ENCODE assay signal across 8 cellular contexts in genomic region chr10:35336084-35336831, GRCh38. TPM values are rescaled to one million over a fixed set of nuclear protein-coding genes. Genes with fewer than 3 reads are reported as not detected.
A peak's percentile ranks its signal among the peaks of the same experiment; 100 is the strongest.
DNase-seq lines count a peak whose midpoint lies in the region; ATAC-seq, FAIRE-seq and TF ChIP-seq lines count a peak whose summit lies in the region.

CCNY (plus strand) TSS chr10:35336509; CDS start chr10:35337054, 545 bp downstream.

- CTCF ChIA-PET in CD8-positive, alpha-beta T cell (lab: Charles Lee), result no interaction called here

- H3K36me3 ChIP-seq in CD8-positive, alpha-beta T cell (ENCODE audit: insufficient read depth, low read length), result no peaks in the 10 kb centered on the region
- H3K36me3 ChIP-seq in RWPE2 (ENCODE audit: low read depth), result peaks cover 19% of the 10 kb centered on the region
- peaks cover 2 to 26% of the 10 kb centered on the region in 2 donors for H3K36me3 ChIP-seq in neuronal stem cell (replicated peaks in 1 of 2; ENCODE audit: control insufficient read depth in 2 of 2, insufficient read depth in 2 of 2, low read length in 2 of 2)
- H3K36me3 ChIP-seq in subcutaneous abdominal adipose tissue (ENCODE audit: control insufficient read depth in 5 of 5, insufficient read depth in 5 of 5, low read length in 5 of 5), result no peaks in the 10 kb centered on the region

- H3K27me3 ChIP-seq in CD8-positive, alpha-beta T cell (ENCODE audit: insufficient read depth, low read length), result no peaks in the 10 kb centered on the region
- H3K27me3 ChIP-seq in RWPE2 (ENCODE audit: insufficient read depth, poor library complexity, severe bottlenecking), result no peaks in the 10 kb centered on the region
- H3K27me3 ChIP-seq in neuronal stem cell (ENCODE audit: control insufficient read depth in 3 of 3, insufficient read depth in 3 of 3, low read depth in 1 of 3, low read length in 3 of 3), result no peaks in the 10 kb centered on the region
- no peaks in the 10 kb centered on the region for H3K27me3 ChIP-seq in subcutaneous abdominal adipose tissue (ENCODE audit: control insufficient read depth in 5 of 5, insufficient read depth in 4 of 5, low read length in 5 of 5)

- H3K4me2 ChIP-seq in neuronal stem cell (ENCODE audit: insufficient read depth, low read length, poor library complexity, severe bottlenecking), result peak within 1 kb of the TSS; percentile 86

- H3K79me1 ChIP-seq in neuronal stem cell (ENCODE audit: low read depth, low read length), result peaks cover 9% of the 10 kb centered on the region

- no CpG with 5 or more reads among the region's 109 CpGs for WGBS in neuronal stem cell (ENCODE audit: extremely low coverage in 2 of 2, insufficient read length in 2 of 2, insufficient replicate concordance in 1 of 2), 2 donors

- intact Hi-C loops in CD8-positive, alpha-beta T cell (cut with DNase I, micrococcal nuclease), result loop anchor here (1.0 to 5.0 kb wide), 4 partner anchors 139 to 246 kb away; partner anchors contain the start of genes CREM (in 2 of the 2) and CUL2 (in 2 of the 2)

- no peaks in the 10 kb centered on the region for H3K27me3 Mint-ChIP-seq in CD8-positive, alpha-beta T cell (ENCODE audit: low read depth)

- peak within 1 kb of the TSS; percentile 60 for H3K27ac ChIP-seq in CD8-positive, alpha-beta T cell (ENCODE audit: low read depth, low read length)
- H3K27ac ChIP-seq in RWPE2 (ENCODE audit: poor library complexity, severe bottlenecking), result peak within 1 kb of the TSS; percentile 76
- peak within 1 kb of the TSS; percentile 47 for H3K27ac ChIP-seq in neuronal stem cell (replicated peaks; ENCODE audit: low read length)
- peak within 1 kb of the TSS; percentile 73 for H3K27ac ChIP-seq in subcutaneous abdominal adipose tissue (ENCODE audit: low read depth, low read length)

- H3K4me3 Mint-ChIP-seq in CD8-positive, alpha-beta T cell, result peak within 1 kb of the TSS; percentile 88

- no peaks in the 10 kb centered on the region for H3K9me3 Mint-ChIP-seq in CD8-positive, alpha-beta T cell

- peak within 1 kb of the TSS; percentile 78 for H4K8ac ChIP-seq in neuronal stem cell (ENCODE audit: low read depth, low read length)

- ATAC-seq in CD8-positive, alpha-beta T cell, result peak; percentile 86
- ATAC-seq in GM19455 (IDR thresholded peaks at IDR 0.05; ENCODE audit: unreplicated experiment) (peak; percentile 67), HG03571 (IDR thresholded peaks at IDR 0.05; ENCODE audit: unreplicated experiment) (peak; percentile 59), RWPE2 (ENCODE audit: low read depth) (peak; percentile 64)

- H3K9ac ChIP-seq in neuronal stem cell (ENCODE audit: low read depth, low read length, poor library complexity) (peak within 1 kb of the TSS; percentile 93), subcutaneous abdominal adipose tissue (ENCODE audit: low read length in 5 of 5) (peak within 1 kb of the TSS; percentile 57 to 93 (median 90))

- H3K23ac ChIP-seq in neuronal stem cell (ENCODE audit: low read depth, low read length, poor library complexity), result peak within 1 kb of the TSS; percentile 98

- TF ChIP-seq CTCF in CD8-positive, alpha-beta T cell (IDR thresholded peaks at IDR 0.05), result no peak
- TF ChIP-seq CTCF in RWPE2 (IDR thresholded peaks at IDR 0.05; ENCODE audit: poor library complexity, severe bottlenecking), result no peak

- H3K36me3 Mint-ChIP-seq in CD8-positive, alpha-beta T cell, result peaks cover 18% of the 10 kb centered on the region

- H2AFZ ChIP-seq in neuronal stem cell (ENCODE audit: low read length), result peak within 1 kb of the TSS; percentile 91

- H2BK15ac ChIP-seq in neuronal stem cell (ENCODE audit: low read length), result peak within 1 kb of the TSS; percentile 67

- no peaks in the 10 kb centered on the region for H3K9me3 ChIP-seq in CD8-positive, alpha-beta T cell (ENCODE audit: low read length)
- H3K9me3 ChIP-seq in RWPE2 (ENCODE audit: severe bottlenecking), result no peaks in the 10 kb centered on the region
- H3K9me3 ChIP-seq in neuronal stem cell (replicated peaks in 1 of 2; ENCODE audit: control insufficient read depth in 2 of 2, insufficient read depth in 1 of 2, low read depth in 1 of 2, low read length in 2 of 2), result peaks cover 2 to 13% of the 10 kb centered on the region in 2 donors
- no peaks in the 10 kb centered on the region for H3K9me3 ChIP-seq in subcutaneous abdominal adipose tissue (ENCODE audit: control insufficient read depth in 5 of 5, low read length in 5 of 5)

- H3K14ac ChIP-seq in neuronal stem cell (ENCODE audit: low read length), result peak within 1 kb of the TSS; percentile 87

- FAIRE-seq in frontal cortex (lab: Jason Lieb, UNC), result no peak

- POLR2A ChIA-PET in CD8-positive, alpha-beta T cell (lab: Charles Lee), result interaction anchor here (0.6 to 1.6 kb wide), 4 partner anchors 10 to 210 kb away, joined by 3 to 5 read pairs (median 4); no protein-coding TSS in a partner anchor

- H2BK12ac ChIP-seq in neuronal stem cell (ENCODE audit: low read length), result peak within 1 kb of the TSS; percentile 16

- H3K18ac ChIP-seq in neuronal stem cell (ENCODE audit: low read length), result peak within 1 kb of the TSS; percentile 99

- peak within 1 kb of the TSS; percentile 90 for H2AK5ac ChIP-seq in neuronal stem cell (ENCODE audit: low read depth, low read length)

- H3K4ac ChIP-seq in neuronal stem cell (ENCODE audit: low read length), result peak within 1 kb of the TSS; percentile 37

- peak; percentile 56 to 83 (median 76) for DNase-seq in CD8-positive, alpha-beta T cell
- peak; percentile 78 for DNase-seq in RWPE2 (ENCODE audit: low spot score)
- DNase-seq in activated gamma-delta T cell treated with Interleukin-2 at 50 U/mL for 16 hours, result peak; percentile 71
- peak; percentile 86 to 93 for DNase-seq in frontal cortex (ENCODE audit: low spot score in 2 of 2)
- peak; percentile 62 for DNase-seq in neuronal stem cell (ENCODE audit: low spot score)

- H2BK120ac ChIP-seq in neuronal stem cell (ENCODE audit: low read depth, low read length), result no peak within 1 kb of the TSS

- peaks cover 52% of the 10 kb centered on the region for H3K4me1 ChIP-seq in CD8-positive, alpha-beta T cell (ENCODE audit: insufficient read depth, low read length)
- peaks cover 35% of the 10 kb centered on the region for H3K4me1 ChIP-seq in RWPE2 (ENCODE audit: insufficient read depth, poor library complexity, severe bottlenecking)
- H3K4me1 ChIP-seq in neuronal stem cell (ENCODE audit: control insufficient read depth in 2 of 2, insufficient read depth in 1 of 2, low read depth in 1 of 2, low read length in 2 of 2), result peaks cover 5 to 12% of the 10 kb centered on the region in 2 donors
- H3K4me1 ChIP-seq in subcutaneous abdominal adipose tissue (ENCODE audit: control insufficient read depth in 5 of 5, insufficient read depth in 5 of 5, low read length in 5 of 5), result peaks cover 5 to 60% (median 54%) of the 10 kb centered on the region in 5 donors

- H3K27ac Mint-ChIP-seq in CD8-positive, alpha-beta T cell, result peak within 1 kb of the TSS; percentile 86

- H3K4me3 ChIP-seq in CD8-positive, alpha-beta T cell (ENCODE audit: low read depth, low read length), result peak within 1 kb of the TSS; percentile 77
- peak within 1 kb of the TSS; percentile 99 for H3K4me3 ChIP-seq in RWPE2 (ENCODE audit: severe bottlenecking)
- H3K4me3 ChIP-seq in neuronal stem cell (ENCODE audit: low read length in 2 of 2), result peak within 1 kb of the TSS; percentile 72 to 98
- H3K4me3 ChIP-seq in subcutaneous abdominal adipose tissue (ENCODE audit: low read depth in 1 of 5, low read length in 5 of 5), result peak within 1 kb of the TSS; percentile 86 to 93 (median 88)

- peaks cover 71% of the 10 kb centered on the region for H3K4me1 Mint-ChIP-seq in CD8-positive, alpha-beta T cell (ENCODE audit: low read depth)

- H4K91ac ChIP-seq in neuronal stem cell (ENCODE audit: low read depth, low read length, poor library complexity), result no peak within 1 kb of the TSS

- peak within 1 kb of the TSS; percentile 89 for H2BK5ac ChIP-seq in neuronal stem cell (ENCODE audit: low read length)

RNA-seq across cellular contexts. Expression of gene CCNY, which starts in this region (rescaled TPM):
- 10 to 100 TPM; 75.3 to 77.3 TPM for total RNA-seq in CD8-positive, alpha-beta T cell
- 54.6 TPM for total RNA-seq in frontal cortex
- 44.5 TPM for polyA plus RNA-seq in neuronal stem cell (2013, experiment 1 of 2)
- 46.5 TPM for polyA plus RNA-seq in neuronal stem cell (2013, experiment 2 of 2)

Comparison
In these comparisons a context has a peak if more than half of its experiments do, and no peak if none do; other contexts are left out.
1. Peak in every context shown above with its lines: DNase-seq, ATAC-seq, H3K4me3 ChIP-seq and H3K27ac ChIP-seq.